In genomic region chr17:32083549-32083948, GRCh38 we compare ENCODE assay signal across 8 cellular contexts. TPM values are rescaled to one million over a fixed set of nuclear protein-coding genes. Genes with fewer than 3 reads are reported as not detected.
DNase-seq lines count a peak whose midpoint lies in the region; ATAC-seq, FAIRE-seq and TF ChIP-seq lines count a peak whose summit lies in the region.
"Not testable (repeated sequence)": the region's sequence is repeated elsewhere in the genome, so short reads cannot be mapped to it uniquely, and the experiment has no call there.

No MANE protein-coding gene starts in this region.

- H3K27me3 ChIP-seq in CD4-positive, alpha-beta memory T cell (ENCODE audit: insufficient read depth, low read length); GM12878 (replicated peaks in 1 of 2; ENCODE audit: control insufficient read depth in 2 of 2, insufficient read depth in 2 of 2, low read length in 1 of 2); fibroblast of lung (ENCODE audit: control insufficient read depth, insufficient read depth, low read length); kidney epithelial cell (ENCODE audit: control insufficient read depth, insufficient read depth, low read length); ovary; tibial artery: not testable (repeated sequence)

- intact Hi-C loops in CD4-positive, alpha-beta memory T cell (cut with micrococcal nuclease); GM12878 (cut with micrococcal nuclease; ENCODE audit: unreplicated experiment); ovary (cut with DNase I); tibial artery (cut with DNase I; ENCODE audit: low total_unique reads): not testable (repeated sequence)

- FAIRE-seq in GM12878 (lab: Jason Lieb, UNC), result not testable (repeated sequence)

- RAD21 ChIA-PET in GM12878 (lab: Charles Lee; ENCODE audit: unreplicated experiment), result not testable (repeated sequence)

- H3K27me3 Mint-ChIP-seq in CD4-positive, alpha-beta memory T cell; T-helper 1 cell treated with Interleukin-12 subunit alpha and Interleukin-12 subunit beta and Interleukin-4 antibody, amounts not matched to agents 30 μg/mL and 1 μg/mL, for 36 hours (ENCODE audit: low read depth): not testable (repeated sequence)

- CTCF ChIA-PET in CD4-positive, alpha-beta memory T cell (lab: Charles Lee; ENCODE audit: partially characterized antibody); GM12878 (lab: Yijun Ruan, JAX): not testable (repeated sequence)

- not testable (repeated sequence) for TF ChIP-seq EP300 in Ishikawa (IDR thresholded peaks at IDR 0.05; ENCODE audit: borderline replicate concordance); GM12878 (IDR thresholded peaks at IDR 0.05; ENCODE audit: borderline replicate concordance in 1 of 2, control insufficient read depth in 1 of 2, low read depth in 2 of 2, low read length in 2 of 2); ovary (IDR thresholded peaks at IDR 0.05)

- H3K36me3 ChIP-seq in CD4-positive, alpha-beta memory T cell (ENCODE audit: insufficient read depth, low read length); GM12878 (ENCODE audit: control insufficient read depth in 2 of 2, insufficient read depth in 2 of 2, low read length in 1 of 2); fibroblast of lung (ENCODE audit: control insufficient read depth, insufficient read depth, low read length); kidney epithelial cell (ENCODE audit: control insufficient read depth, insufficient read depth, low read length); ovary; tibial artery: not testable (repeated sequence)

- DNase-seq in CD4-positive, alpha-beta memory T cell; GM12878 (ENCODE audit: low read depth, low spot score); fibroblast of lung (ENCODE audit: low read depth in 2 of 2); kidney epithelial cell (ENCODE audit: low read depth); tibial artery: not testable (repeated sequence)
- peak in 2 of 5 donors; percentile 34 to 46 for DNase-seq in ovary

- not testable (repeated sequence) for TF ChIP-seq POLR2A in GM12878 (IDR thresholded peaks at IDR 0.05; ENCODE audit: low read depth, low read length); ovary (IDR thresholded peaks at IDR 0.05)

- not testable (repeated sequence) for H3K9me3 Mint-ChIP-seq in CD4-positive, alpha-beta memory T cell; T-helper 1 cell treated with Interleukin-12 subunit alpha and Interleukin-12 subunit beta and Interleukin-4 antibody, amounts not matched to agents 30 μg/mL and 1 μg/mL, for 36 hours

- H3K9ac ChIP-seq in GM12878 (ENCODE audit: control insufficient read depth, insufficient read depth, low read length), result not testable (repeated sequence)
- H3K9ac ChIP-seq in fibroblast of lung (ENCODE audit: insufficient read depth, low read length), result peak overlapping the region; percentile 16

- peak overlapping the region in 3 of 8 donors; percentile 44 to 81 (median 52) for H3K4me3 Mint-ChIP-seq in CD4-positive, alpha-beta memory T cell
- not testable (repeated sequence) for H3K4me3 Mint-ChIP-seq in T-helper 1 cell treated with Interleukin-12 subunit alpha and Interleukin-12 subunit beta and Interleukin-4 antibody, amounts not matched to agents 30 μg/mL and 1 μg/mL, for 36 hours

- not testable (repeated sequence) for H3K4me1 ChIP-seq in CD4-positive, alpha-beta memory T cell (ENCODE audit: insufficient read depth, low read length); GM12878 (ENCODE audit: control insufficient read depth, insufficient read depth, low read length); fibroblast of lung (ENCODE audit: control insufficient read depth, extremely low read depth, insufficient read depth, low read length); ovary (ENCODE audit: insufficient read depth)
- H3K4me1 ChIP-seq in tibial artery, result peaks cover 0 to 10% (median 4%) of the 10 kb centered on the region in 4 donors

- SMC1A ChIA-PET in GM12878 (lab: Charles Lee; ENCODE audit: uncharacterized antibody, unreplicated experiment), result not testable (repeated sequence)

- peak overlapping the region; percentile 55 for H2AFZ ChIP-seq in GM12878 (ENCODE audit: control insufficient read depth, low read depth, low read length)
- H2AFZ ChIP-seq in fibroblast of lung (ENCODE audit: low read length), result peak overlapping the region; percentile 26

- H3K27ac Mint-ChIP-seq in CD4-positive, alpha-beta memory T cell, result peak overlapping the region in 2 of 7 donors; percentile 12 to 16
- H3K27ac Mint-ChIP-seq in T-helper 1 cell treated with Interleukin-12 subunit alpha and Interleukin-12 subunit beta and Interleukin-4 antibody, amounts not matched to agents 30 μg/mL and 1 μg/mL, for 36 hours, result peak overlapping the region; percentile 57

- ATAC-seq in GM12878, result peak; percentile 11

- H3K79me2 ChIP-seq in GM12878 (ENCODE audit: control insufficient read depth, insufficient read depth, low read length); fibroblast of lung (ENCODE audit: control insufficient read depth, insufficient read depth, low read length): not testable (repeated sequence)

- not testable (repeated sequence) for H3K36me3 Mint-ChIP-seq in CD4-positive, alpha-beta memory T cell; T-helper 1 cell treated with Interleukin-12 subunit alpha and Interleukin-12 subunit beta and Interleukin-4 antibody, amounts not matched to agents 30 μg/mL and 1 μg/mL, for 36 hours (ENCODE audit: low read depth)

- H3K9me3 ChIP-seq in CD4-positive, alpha-beta memory T cell (ENCODE audit: control insufficient read depth in 1 of 2, low read length in 2 of 2); GM12878 (replicated peaks; ENCODE audit: control insufficient read depth, insufficient read depth, low read length); fibroblast of lung (ENCODE audit: control insufficient read depth, insufficient read depth, low read depth, low read length); ovary; tibial artery: not testable (repeated sequence)

- not testable (repeated sequence) for TF ChIP-seq CTCF in GM12878 (IDR thresholded peaks at IDR 0.05 in 2 of 3, conservative IDR thresholded peaks at IDR 0.05 in 1 of 3; ENCODE audit: control insufficient read depth in 2 of 3, extremely low read depth in 1 of 3, insufficient read depth in 1 of 3, low read depth in 3 of 3, low read length in 3 of 3); fibroblast of lung (conservative IDR thresholded peaks at IDR 0.05 in 1 of 2, IDR thresholded peaks at IDR 0.05 in 1 of 2; ENCODE audit: low read depth in 1 of 2, low read length in 2 of 2); kidney epithelial cell (IDR thresholded peaks at IDR 0.05; ENCODE audit: insufficient read depth, low read length, poor library complexity, severe bottlenecking); ovary (IDR thresholded peaks at IDR 0.05); tibial artery (IDR thresholded peaks at IDR 0.05)

- POLR2A ChIA-PET in CD4-positive, alpha-beta memory T cell (lab: Charles Lee; ENCODE audit: partially characterized antibody); GM12878 (lab: Charles Lee): not testable (repeated sequence)

- in situ Hi-C loops in GM12878 (cut with MboI), result not testable (repeated sequence)

- not testable (repeated sequence) for H4K20me1 ChIP-seq in GM12878 (ENCODE audit: control insufficient read depth, insufficient read depth); fibroblast of lung (ENCODE audit: control insufficient read depth, extremely low read depth, insufficient read depth, low read length)

- peak overlapping the region; percentile 55; the same call in 1 of the 2 replicates for H3K4me2 ChIP-seq in GM12878 (ENCODE audit: control insufficient read depth, insufficient read depth)
- not testable (repeated sequence) for H3K4me2 ChIP-seq in fibroblast of lung (ENCODE audit: extremely low read depth, insufficient read depth, low read length)

- TF ChIP-seq RAD21 in Ishikawa (IDR thresholded peaks at IDR 0.05; ENCODE audit: low read depth); GM12878 (IDR thresholded peaks at IDR 0.05; ENCODE audit: insufficient read depth, low read depth, low read length): not testable (repeated sequence)

- peak overlapping the region; percentile 31 for H3K27ac ChIP-seq in CD4-positive, alpha-beta memory T cell (ENCODE audit: low read depth, low read length)
- H3K27ac ChIP-seq in GM12878 (ENCODE audit: control insufficient read depth, insufficient read depth); fibroblast of lung (ENCODE audit: insufficient read depth, low read length); tibial artery: not testable (repeated sequence)
- peak overlapping the region in 1 of 2 donors; percentile 75 for H3K27ac ChIP-seq in ovary

- peaks cover 4 to 10% (median 6%) of the 10 kb centered on the region in 4 donors for H3K4me1 Mint-ChIP-seq in CD4-positive, alpha-beta memory T cell
- H3K4me1 Mint-ChIP-seq in T-helper 1 cell treated with Interleukin-12 subunit alpha and Interleukin-12 subunit beta and Interleukin-4 antibody, amounts not matched to agents 30 μg/mL and 1 μg/mL, for 36 hours (ENCODE audit: low read depth), result not testable (repeated sequence)

- WGBS in GM12878 (ENCODE audit: insufficient coverage, insufficient replicate concordance, low lambda C conversion rate, missing lambda C conversion rate), result 20% methylated on average over 1 of the region's 13 CpGs
- WGBS in ovary, 3 donors, result 0 to 3% (median 2%) methylated on average over 5 to 8 of the region's 13 CpGs

- H3K4me3 ChIP-seq in CD4-positive, alpha-beta memory T cell (ENCODE audit: low read length in 2 of 2), result peak overlapping the region in 1 of 2 donors; percentile 41
- H3K4me3 ChIP-seq in GM12878, result not testable (repeated sequence)
- H3K4me3 ChIP-seq in fibroblast of lung (replicated peaks in 1 of 4; ENCODE audit: control extremely low read depth in 1 of 4, insufficient read depth in 1 of 4, low read depth in 3 of 4, low read length in 4 of 4), result peak overlapping the region in 1 of 4 experiments; percentile 52
- H3K4me3 ChIP-seq in kidney epithelial cell (ENCODE audit: low read depth, low read length), result peak overlapping the region; percentile 37
- peak overlapping the region; percentile 40 for H3K4me3 ChIP-seq in ovary
- peak overlapping the region; percentile 39 to 45 for H3K4me3 ChIP-seq in tibial artery

- BruUV-seq in GM12878 (replicated peaks; lab: Mats Ljungman, UMichigan), result not testable (repeated sequence)

RNA-seq across cellular contexts. Expression of gene RHOT1, which starts 58.8 kb away (rescaled TPM):
- 10 to 100 TPM; 26.9 to 28.9 TPM for total RNA-seq in CD4-positive, alpha-beta memory T cell
- 10 to 100 TPM; 31.0 to 33.9 TPM for polyA plus RNA-seq in CD4-positive, alpha-beta memory T cell
- total RNA-seq in GM12878 (2013; cell fraction: nucleolus; rRNA removed), result 87.0 and 88.0 TPM in 2 replicates
- total RNA-seq in GM12878 (2014; rRNA removed) (20.5 and 29.8 TPM in 2 replicates), GM12878 (2014; rRNA removed; fragmentation: Illumina TruSeq; extraction: Trizol) (26.5 and 30.8 TPM in 2 replicates), GM12878 (2021) (16.5 and 16.8 TPM in 2 replicates), fibroblast of lung (44.7 and 58.8 TPM in 2 replicates), kidney epithelial cell (28.8 and 37.2 TPM in 2 replicates), ovary (10 to 100 TPM; 33.1 to 51.7 (median 41.3) TPM)
- polyA plus RNA-seq in GM12878 (2011; ENCODE audit: low read depth), result 9.1 TPM
- polyA plus RNA-seq in GM12878 (2011; rRNA removed) (68.2 and 111 TPM in 2 replicates), GM12878 (2014; fragmentation: Illumina TruSeq; extraction: Trizol) (25.0 and 29.3 TPM in 2 replicates), GM12878 (2014; fragmentation: Nextera tagmentation; extraction: Ambion mirVana) (10 to 100 TPM; 13.3 to 14.1 TPM), GM12878 (2014; rRNA removed) (13.8 and 17.7 TPM in 2 replicates), GM12878 (2016; fragmentation: Nextera tagmentation; extraction: Ambion mirVana) (10 to 100 TPM; 25.7 to 27.1 TPM), fibroblast of lung (41.3 and 45.6 TPM in 2 replicates), ovary (10 to 100 TPM; 32.8 to 33.5 TPM)
- polyA plus RNA-seq in GM12878 (2011; cell fraction: cytosol; rRNA removed), result 25.1 and 35.3 TPM in 2 replicates
- 30.3 and 31.3 TPM in 2 replicates for polyA plus RNA-seq in GM12878 (2011; cell fraction: nucleus; rRNA removed)
- 10.0 and 18.1 TPM in 2 replicates for polyA plus RNA-seq in GM12878 (2012)
- 31.3 and 48.3 TPM in 2 replicates for polyA minus RNA-seq in GM12878 (2011; rRNA and poly(A)+ RNA removed)
- 16.3 and 23.5 TPM in 2 replicates for polyA minus RNA-seq in GM12878 (2011; cell fraction: cytosol; rRNA and poly(A)+ RNA removed)
- 25.8 and 33.3 TPM in 2 replicates for polyA minus RNA-seq in GM12878 (2011; cell fraction: nucleus; rRNA and poly(A)+ RNA removed)
- polyA plus RNA-seq in fibroblast of lung (2012), result 19.2 and 20.2 TPM in 2 replicates
- polyA minus RNA-seq in fibroblast of lung (ENCODE audit: low replicate concordance), result 7.0 and 17.9 TPM in 2 replicates
